Comparison of ENCODE assay signal across 8 cellular contexts in the genomic region with DNA sequence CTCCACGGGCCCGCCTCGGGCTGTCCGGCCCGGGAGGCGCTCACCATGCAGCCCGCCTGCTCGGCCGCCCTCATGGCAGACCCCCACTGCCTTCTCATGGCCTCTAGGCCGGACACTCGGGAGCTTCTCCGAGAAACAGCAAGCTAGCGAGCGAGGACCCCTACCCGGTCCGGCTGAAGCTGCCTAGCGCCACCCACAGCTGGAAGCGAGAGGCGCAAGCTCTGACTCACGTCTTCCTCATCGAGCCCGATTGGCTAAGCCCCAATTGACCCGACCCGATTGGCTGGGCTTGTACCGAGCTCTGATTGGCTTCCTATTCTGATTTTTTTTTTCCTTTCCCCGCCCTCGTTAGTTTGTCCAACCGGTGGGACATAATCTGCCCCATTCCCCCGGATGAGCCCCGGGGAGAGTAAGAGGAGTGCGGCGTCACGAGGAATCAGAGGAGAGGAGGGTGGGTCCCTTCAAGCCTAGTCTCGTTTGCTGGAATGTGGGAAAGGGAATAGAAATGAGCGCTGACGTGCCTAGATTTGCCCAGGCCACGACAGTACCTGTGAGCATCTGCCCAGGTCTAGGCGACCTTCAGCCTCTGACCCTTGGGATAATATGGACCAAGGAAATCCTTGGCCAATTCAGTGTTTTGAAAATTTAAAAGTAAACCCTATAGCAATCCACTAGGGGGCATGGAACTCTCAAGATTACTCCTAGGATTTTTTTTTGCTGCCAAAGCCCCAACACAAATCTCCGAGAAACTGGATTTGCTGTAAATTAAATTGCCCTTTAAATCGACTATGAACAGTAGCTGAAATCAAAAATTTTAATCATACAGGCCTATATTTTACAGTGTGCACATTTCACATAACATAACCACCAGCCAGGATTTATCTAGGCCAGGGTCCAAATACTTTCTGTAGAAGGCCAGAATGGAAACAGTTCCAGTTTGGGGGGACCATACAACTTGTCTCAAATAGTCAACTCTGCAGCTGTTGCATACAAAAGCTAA.
DNase-seq lines count a peak whose midpoint lies in the region; ATAC-seq and TF ChIP-seq lines count a peak whose summit lies in the region.

A gene with protein sequence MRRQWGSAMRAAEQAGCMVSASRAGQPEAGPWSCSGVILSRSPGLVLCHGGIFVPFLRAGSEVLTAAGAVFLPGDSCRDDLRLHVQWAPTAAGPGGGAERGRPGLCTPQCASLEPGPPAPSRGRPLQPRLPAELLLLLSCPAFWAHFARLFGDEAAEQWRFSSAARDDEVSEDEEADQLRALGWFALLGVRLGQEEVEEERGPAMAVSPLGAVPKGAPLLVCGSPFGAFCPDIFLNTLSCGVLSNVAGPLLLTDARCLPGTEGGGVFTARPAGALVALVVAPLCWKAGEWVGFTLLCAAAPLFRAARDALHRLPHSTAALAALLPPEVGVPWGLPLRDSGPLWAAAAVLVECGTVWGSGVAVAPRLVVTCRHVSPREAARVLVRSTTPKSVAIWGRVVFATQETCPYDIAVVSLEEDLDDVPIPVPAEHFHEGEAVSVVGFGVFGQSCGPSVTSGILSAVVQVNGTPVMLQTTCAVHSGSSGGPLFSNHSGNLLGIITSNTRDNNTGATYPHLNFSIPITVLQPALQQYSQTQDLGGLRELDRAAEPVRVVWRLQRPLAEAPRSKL (minus strand): TSS at position 212 of the 1,000 bp plus-strand sequence. CDS start 114 bp downstream, at position 98.

- TF ChIP-seq POLR2A in NB4 (IDR thresholded peaks at IDR 0.05; ENCODE audit: extremely low read depth, insufficient read length): peak; percentile 93

- peak within 1 kb of the TSS; percentile 93 for H3K27ac Mint-ChIP-seq in activated naive CD4-positive, alpha-beta T cell treated with anti-CD3 and anti-CD28 coated beads, Interleukin-2, amount 10 ng/mL, durations not matched to agents 7 days and 5 days

- no peaks in the 10 kb centered on the region for H3K27me3 Mint-ChIP-seq in activated naive CD4-positive, alpha-beta T cell treated with anti-CD3 and anti-CD28 coated beads, Interleukin-2, amount 10 ng/mL, durations not matched to agents 7 days and 5 days

- POLR2A ChIA-PET in GM10248 (lab: Yijun Ruan, JAX): interaction anchor here (0.7 to 1.8 kb wide), 10 partner anchors 9 to 85 kb away, joined by 3 to 15 read pairs (median 6); a partner anchor contains a TSS

- DNase-seq in GM10248 (ENCODE audit: extremely low spot score): peak; percentile 97
- peak; percentile 100 for DNase-seq in NB4 (ENCODE audit: low read depth)
- DNase-seq in SK-N-MC (ENCODE audit: low read depth, low spot score): peak; percentile 84
- peak; percentile 97 for DNase-seq in activated naive CD4-positive, alpha-beta T cell treated with anti-CD3 and anti-CD28 coated beads, Interleukin-2, amount 10 ng/mL, durations not matched to agents 7 days and 5 days
- DNase-seq in germinal center (ENCODE audit: low spot score): peak; percentile 98
- DNase-seq in non-pigmented ciliary epithelial cell (ENCODE audit: low read depth): peak; percentile 91
- DNase-seq in superior temporal gyrus (ENCODE audit: extremely low spot score): peak; percentile 99

- no peaks in the 10 kb centered on the region for H3K9me3 Mint-ChIP-seq in activated naive CD4-positive, alpha-beta T cell treated with anti-CD3 and anti-CD28 coated beads, Interleukin-2, amount 10 ng/mL, durations not matched to agents 7 days and 5 days

- peak within 1 kb of the TSS; percentile 80 for H3K9ac ChIP-seq in SK-N-MC (ENCODE audit: insufficient read length)

- peaks cover 25% of the 10 kb centered on the region for H3K4me1 Mint-ChIP-seq in activated naive CD4-positive, alpha-beta T cell treated with anti-CD3 and anti-CD28 coated beads, Interleukin-2, amount 10 ng/mL, durations not matched to agents 7 days and 5 days

- H3K36me3 Mint-ChIP-seq in activated naive CD4-positive, alpha-beta T cell treated with anti-CD3 and anti-CD28 coated beads, Interleukin-2, amount 10 ng/mL, durations not matched to agents 7 days and 5 days: peaks cover 24% of the 10 kb centered on the region

- H3K36me3 ChIP-seq in SK-N-MC (ENCODE audit: insufficient read depth, low read length): peaks cover 7% of the 10 kb centered on the region; the same call in 1 of the 2 replicates

- no peaks in the 10 kb centered on the region for H3K9me3 ChIP-seq in SK-N-MC (ENCODE audit: low read depth, low read length)

- peak within 1 kb of the TSS; percentile 92 for H3K27ac ChIP-seq in SK-N-MC

- peak within 1 kb of the TSS; percentile 67 for H3K4me3 ChIP-seq in NB4 (ENCODE audit: low read depth, low read length)
- H3K4me3 ChIP-seq in SK-N-MC: peak within 1 kb of the TSS; percentile 86

- TF ChIP-seq CTCF in GM10248 (IDR thresholded peaks at IDR 0.05; ENCODE audit: control extremely low read depth, extremely low read depth, low read depth, missing control alignments) (peak; percentile 85), NB4 (IDR thresholded peaks at IDR 0.05; ENCODE audit: low read depth, low read length) (peak; percentile 90)

- peak; percentile 85 for ATAC-seq in HG02571 (IDR thresholded peaks at IDR 0.05; ENCODE audit: unreplicated experiment)

- H3K4me3 Mint-ChIP-seq in activated naive CD4-positive, alpha-beta T cell treated with anti-CD3 and anti-CD28 coated beads, Interleukin-2, amount 10 ng/mL, durations not matched to agents 7 days and 5 days: peak within 1 kb of the TSS; percentile 80

- CTCF ChIA-PET in GM10248 (lab: Yijun Ruan, JAX): interaction anchor here (0.6 to 5.4 kb wide), 35 partner anchors 9 to 267 kb away, joined by 3 to 77 read pairs (median 4); a partner anchor contains a TSS
- CTCF ChIA-PET in activated naive CD4-positive, alpha-beta T cell treated with anti-CD3 and anti-CD28 coated beads, Interleukin-2, amount 10 ng/mL, durations not matched to agents 7 days and 5 days (lab: Charles Lee): interaction anchor here (0.7 to 5.3 kb wide), 37 partner anchors 10 to 349 kb away, joined by 3 to 51 read pairs (median 4); a partner anchor contains a TSS

Comparison
In these comparisons a context has a peak if more than half of its experiments do, and no peak if none do; other contexts are left out.
1. Peak in every context shown above with its lines: DNase-seq, ATAC-seq, H3K4me3 ChIP-seq and H3K27ac ChIP-seq.